Comparison of ENCODE assay signal across 1 cellular context in genomic region chr2:160484859-160485520, GRCh38.
TF ChIP-seq lines count a peak whose summit lies in the region.

No MANE protein-coding gene starts in this region.

TF ChIP-seq in SK-N-SH treated with all-trans-retinoic acid at 6 μM for 48 hours, 23 proteins besides CTCF, POLR2A, EP300 and RAD21 (continued from another document):
- TF ChIP-seq PATZ1 (CRISPR knock-in tag; IDR thresholded peaks at IDR 0.05; ENCODE audit: borderline replicate concordance), result no peak
- no peak for TF ChIP-seq ZNF70 (CRISPR knock-in tag; IDR thresholded peaks at IDR 0.05)
- TF ChIP-seq BACH2 (CRISPR knock-in tag; IDR thresholded peaks at IDR 0.05; ENCODE audit: borderline replicate concordance), result no peak
- no peak for TF ChIP-seq ZC3H10 (CRISPR knock-in tag; IDR thresholded peaks at IDR 0.05)
- TF ChIP-seq ZNF8 (CRISPR knock-in tag; IDR thresholded peaks at IDR 0.05), result no peak
- no peak for TF ChIP-seq ARNTL (CRISPR knock-in tag; IDR thresholded peaks at IDR 0.05; ENCODE audit: borderline replicate concordance, low read depth)
- TF ChIP-seq OSR1 (CRISPR knock-in tag; IDR thresholded peaks at IDR 0.05), result no peak
- no peak for TF ChIP-seq CSRNP3 (CRISPR knock-in tag; IDR thresholded peaks at IDR 0.05)
- no peak for TF ChIP-seq ZNF565 (CRISPR knock-in tag; conservative IDR thresholded peaks at IDR 0.05; ENCODE audit: low read depth)
- TF ChIP-seq TOX (CRISPR knock-in tag; IDR thresholded peaks at IDR 0.05; ENCODE audit: borderline replicate concordance), result no peak
